ENCODE assay signal across 14 cellular contexts in genomic region chr21:42366292-42367010, GRCh38. TPM values are rescaled to one million over a fixed set of nuclear protein-coding genes. Genes with fewer than 3 reads are reported as not detected.
DNase-seq lines count a peak whose midpoint lies in the region; ATAC-seq and TF ChIP-seq lines count a peak whose summit lies in the region.
"Had no signal": no experiment of that assay in that cellular context is flagged by ENCODE, and none has a peak within 500 bp of the region (broad histone marks: within the 10 kb centered on the region; RNA-seq: fewer than 3 reads in every experiment).

TFF1 (minus strand) TSS chr21:42366535; CDS start chr21:42366495, 40 bp downstream.

- no peak for TF ChIP-seq CTCF in activated CD8-positive, alpha-beta T cell treated with anti-CD3 and anti-CD28 coated beads for 36 hours (IDR thresholded peaks at IDR 0.05)
- TF ChIP-seq CTCF in upper lobe of left lung (IDR thresholded peaks at IDR 0.05), result no peak
- TF ChIP-seq CTCF in esophagus squamous epithelium (IDR thresholded peaks at IDR 0.05), result no peak

- H3K27me3 ChIP-seq in upper lobe of left lung, result no peaks in the 10 kb centered on the region
- no peaks in the 10 kb centered on the region for H3K27me3 ChIP-seq in CD4-positive, alpha-beta memory T cell (ENCODE audit: insufficient read depth, low read length)
- peaks cover 0 to 54% (median 0%) of the 10 kb centered on the region in 4 donors for H3K27me3 ChIP-seq in esophagus squamous epithelium

- no peak for TF ChIP-seq EP300 in upper lobe of left lung (IDR thresholded peaks at IDR 0.05)

- H3K9me3 ChIP-seq in upper lobe of left lung (no peaks in the 10 kb centered on the region), esophagus squamous epithelium (no peaks in the 10 kb centered on the region)
- H3K9me3 ChIP-seq in CD4-positive, alpha-beta memory T cell (ENCODE audit: control insufficient read depth in 1 of 2, low read length in 2 of 2), result no peaks in the 10 kb centered on the region

- no peak within 1 kb of the TSS for H3K27ac ChIP-seq in upper lobe of left lung
- H3K27ac ChIP-seq in CD4-positive, alpha-beta memory T cell (ENCODE audit: low read depth, low read length), result no peak within 1 kb of the TSS
- no peak within 1 kb of the TSS for H3K27ac ChIP-seq in esophagus squamous epithelium
- H3K27ac ChIP-seq: dorsolateral prefrontal cortex had no signal

- no peaks in the 10 kb centered on the region for H3K27me3 Mint-ChIP-seq in activated CD8-positive, alpha-beta T cell treated with anti-CD3 and anti-CD28 coated beads for 36 hours
- H3K27me3 Mint-ChIP-seq in activated CD8-positive, alpha-beta T cell treated with anti-CD3 and anti-CD28 coated beads, Interleukin-2, amount 10 ng/mL, durations not matched to agents 7 days and 5 days (ENCODE audit: low read depth), result peaks cover 7% of the 10 kb centered on the region
- peaks cover 1 to 2% of the 10 kb centered on the region in 2 donors for H3K27me3 Mint-ChIP-seq in CD4-positive, alpha-beta memory T cell

- TF ChIP-seq POLR2A in upper lobe of left lung (IDR thresholded peaks at IDR 0.05) (no peak), esophagus squamous epithelium (IDR thresholded peaks at IDR 0.05) (no peak)

- CTCF ChIA-PET in activated CD8-positive, alpha-beta T cell treated with anti-CD3 and anti-CD28 coated beads for 36 hours (lab: Charles Lee), result interaction anchor here (1.1 to 2.7 kb wide), 6 partner anchors 14 to 83 kb away, joined by 3 to 15 read pairs (median 4); no protein-coding TSS in a partner anchor
- CTCF ChIA-PET in activated CD8-positive, alpha-beta T cell treated with anti-CD3 and anti-CD28 coated beads, Interleukin-2, amount 10 ng/mL, durations not matched to agents 7 days and 5 days (lab: Charles Lee), result interaction anchor here (1.0 to 1.8 kb wide), 3 partner anchors 15 to 83 kb away, joined by 3 to 4 read pairs (median 4); no protein-coding TSS in a partner anchor
- CTCF ChIA-PET in CD4-positive, alpha-beta memory T cell (lab: Charles Lee; ENCODE audit: partially characterized antibody), result interaction anchor here (1.8 kb wide), 1 partner anchor 45 kb away, joined by 3 read pairs; no protein-coding TSS in a partner anchor

- peaks cover 11% of the 10 kb centered on the region for H3K36me3 Mint-ChIP-seq in activated CD8-positive, alpha-beta T cell treated with anti-CD3 and anti-CD28 coated beads for 36 hours (ENCODE audit: low read depth)
- H3K36me3 Mint-ChIP-seq in activated CD8-positive, alpha-beta T cell treated with anti-CD3 and anti-CD28 coated beads, Interleukin-2, amount 10 ng/mL, durations not matched to agents 7 days and 5 days (ENCODE audit: low read depth), result no peaks in the 10 kb centered on the region
- H3K36me3 Mint-ChIP-seq in CD4-positive, alpha-beta memory T cell, result no peaks in the 10 kb centered on the region

- no peak for DNase-seq in activated CD8-positive, alpha-beta T cell treated with anti-CD3 and anti-CD28 coated beads for 36 hours
- DNase-seq in activated CD8-positive, alpha-beta T cell treated with anti-CD3 and anti-CD28 coated beads, Interleukin-2, amount 10 ng/mL, durations not matched to agents 7 days and 5 days, result no peak
- DNase-seq in RPMI7951 (ENCODE audit: low read depth) (peak; percentile 3), glomerular visceral epithelial cell (ENCODE audit: extremely low spot score) (peak; percentile 20), upper lobe of left lung (peak; percentile 48 to 52), esophagus squamous epithelium (lab: John Stamatoyannopoulos, UW) (no peak), NCI-H1694 (lab: John Stamatoyannopoulos, UW) (no peak)
- DNase-seq in CD4-positive, alpha-beta memory T cell, result no peak
- DNase-seq: dorsolateral prefrontal cortex, MV-4-11, T-helper 2 cell had no signal

- peaks cover 24% of the 10 kb centered on the region for H3K4me1 Mint-ChIP-seq in activated CD8-positive, alpha-beta T cell treated with anti-CD3 and anti-CD28 coated beads for 36 hours (ENCODE audit: low read depth)
- peaks cover 24% of the 10 kb centered on the region for H3K4me1 Mint-ChIP-seq in activated CD8-positive, alpha-beta T cell treated with anti-CD3 and anti-CD28 coated beads, Interleukin-2, amount 10 ng/mL, durations not matched to agents 7 days and 5 days (ENCODE audit: low read depth)
- no peaks in the 10 kb centered on the region for H3K4me1 Mint-ChIP-seq in CD4-positive, alpha-beta memory T cell

- intact Hi-C loops in activated CD8-positive, alpha-beta T cell treated with anti-CD3 and anti-CD28 coated beads for 36 hours (cut with micrococcal nuclease), result no loop called here
- intact Hi-C loops in CD4-positive, alpha-beta memory T cell (cut with micrococcal nuclease), result no loop called here
- intact Hi-C loops in esophagus squamous epithelium (cut with DNase I), result no loop called here

- H3K36me3 ChIP-seq in upper lobe of left lung, result no peaks in the 10 kb centered on the region
- no peaks in the 10 kb centered on the region for H3K36me3 ChIP-seq in CD4-positive, alpha-beta memory T cell (ENCODE audit: insufficient read depth, low read length)
- H3K36me3 ChIP-seq in esophagus squamous epithelium, result no peaks in the 10 kb centered on the region

- no peak for ATAC-seq in activated CD8-positive, alpha-beta T cell treated with anti-CD3 and anti-CD28 coated beads for 36 hours
- no peak for ATAC-seq in activated CD8-positive, alpha-beta T cell treated with anti-CD3 and anti-CD28 coated beads, Interleukin-2, amount 10 ng/mL, durations not matched to agents 7 days and 5 days
- no peak for ATAC-seq in upper lobe of left lung (ENCODE audit: low FRiP score in 2 of 2)

- peak within 1 kb of the TSS; percentile 32 for H3K27ac Mint-ChIP-seq in activated CD8-positive, alpha-beta T cell treated with anti-CD3 and anti-CD28 coated beads for 36 hours
- no peak within 1 kb of the TSS for H3K27ac Mint-ChIP-seq in activated CD8-positive, alpha-beta T cell treated with anti-CD3 and anti-CD28 coated beads, Interleukin-2, amount 10 ng/mL, durations not matched to agents 7 days and 5 days
- peak within 1 kb of the TSS in 1 of 7 donors; percentile 19 for H3K27ac Mint-ChIP-seq in CD4-positive, alpha-beta memory T cell
- H3K27ac Mint-ChIP-seq: activated T-helper 1 cell treated with anti-CD3 and anti-CD28 coated beads, Interleukin-12 subunit alpha, Interleukin-12 subunit beta, Interleukin-2, Interleukin-4 antibody, amounts not matched to agents 30 ng/mL and 10 ng/mL and 1 ng/mL, durations not matched to agents 14 hours and 24 hours and 36 hours; stimulated activated naive CD8-positive, alpha-beta T cell treated with anti-CD3 and anti-CD28 coated beads, Interleukin-15, Interleukin-2, amounts not matched to agents 100 ng/mL and 50 ng/mL, for 24 hours had no signal

- no peak within 1 kb of the TSS for H3K4me3 Mint-ChIP-seq in activated CD8-positive, alpha-beta T cell treated with anti-CD3 and anti-CD28 coated beads for 36 hours
- no peak within 1 kb of the TSS for H3K4me3 Mint-ChIP-seq in activated CD8-positive, alpha-beta T cell treated with anti-CD3 and anti-CD28 coated beads, Interleukin-2, amount 10 ng/mL, durations not matched to agents 7 days and 5 days
- no peak within 1 kb of the TSS for H3K4me3 Mint-ChIP-seq in CD4-positive, alpha-beta memory T cell
- H3K4me3 Mint-ChIP-seq: activated T-helper 1 cell treated with anti-CD3 and anti-CD28 coated beads, Interleukin-12 subunit alpha, Interleukin-12 subunit beta, Interleukin-2, Interleukin-4 antibody, amounts not matched to agents 30 ng/mL and 10 ng/mL and 1 ng/mL, durations not matched to agents 14 hours and 24 hours and 36 hours; stimulated activated naive CD8-positive, alpha-beta T cell treated with anti-CD3 and anti-CD28 coated beads, Interleukin-15, Interleukin-2, amounts not matched to agents 100 ng/mL and 50 ng/mL, for 24 hours had no signal

- H3K4me3 ChIP-seq in upper lobe of left lung (no peak within 1 kb of the TSS), esophagus squamous epithelium (no peak within 1 kb of the TSS)
- H3K4me3 ChIP-seq in CD4-positive, alpha-beta memory T cell (ENCODE audit: low read length in 2 of 2), result no peak within 1 kb of the TSS
- H3K4me3 ChIP-seq: dorsolateral prefrontal cortex, lung had no signal

- no peaks in the 10 kb centered on the region for H3K4me1 ChIP-seq in upper lobe of left lung
- H3K4me1 ChIP-seq in CD4-positive, alpha-beta memory T cell (ENCODE audit: insufficient read depth, low read length), result no peaks in the 10 kb centered on the region
- peaks cover 0 to 21% (median 0%) of the 10 kb centered on the region in 3 donors for H3K4me1 ChIP-seq in esophagus squamous epithelium

- POLR2A ChIA-PET in activated CD8-positive, alpha-beta T cell treated with anti-CD3 and anti-CD28 coated beads for 36 hours (lab: Charles Lee), result interaction anchor here (0.6 to 3.3 kb wide), 7 partner anchors 9 to 70 kb away, joined by 3 to 12 read pairs (median 5); partner anchors contain the start of gene UBASH3A
- POLR2A ChIA-PET in activated CD8-positive, alpha-beta T cell treated with anti-CD3 and anti-CD28 coated beads, Interleukin-2, amount 10 ng/mL, durations not matched to agents 7 days and 5 days (lab: Charles Lee), result no interaction called here
- POLR2A ChIA-PET in CD4-positive, alpha-beta memory T cell (lab: Charles Lee; ENCODE audit: partially characterized antibody), result interaction anchor here (1.5 kb wide), 1 partner anchor 62 kb away, joined by 3 read pairs; no protein-coding TSS in a partner anchor

- H3K9me3 Mint-ChIP-seq in activated CD8-positive, alpha-beta T cell treated with anti-CD3 and anti-CD28 coated beads for 36 hours, result no peaks in the 10 kb centered on the region
- no peaks in the 10 kb centered on the region for H3K9me3 Mint-ChIP-seq in activated CD8-positive, alpha-beta T cell treated with anti-CD3 and anti-CD28 coated beads, Interleukin-2, amount 10 ng/mL, durations not matched to agents 7 days and 5 days (ENCODE audit: insufficient read depth)
- no peaks in the 10 kb centered on the region for H3K9me3 Mint-ChIP-seq in CD4-positive, alpha-beta memory T cell
- H3K9me3 Mint-ChIP-seq: activated T-helper 1 cell treated with anti-CD3 and anti-CD28 coated beads, Interleukin-12 subunit alpha, Interleukin-12 subunit beta, Interleukin-2, Interleukin-4 antibody, amounts not matched to agents 30 ng/mL and 10 ng/mL and 1 ng/mL, durations not matched to agents 14 hours and 24 hours and 36 hours; stimulated activated naive CD8-positive, alpha-beta T cell treated with anti-CD3 and anti-CD28 coated beads, Interleukin-15, Interleukin-2, amounts not matched to agents 100 ng/mL and 50 ng/mL, for 24 hours had no signal

- whole genome bisulfite sequencing in upper lobe of left lung, 2 donors, result 74 to 87% methylated on average over 17 to 19 of the region's 19 CpGs
- 66 to 80% methylated on average over 9 to 11 of the region's 19 CpGs for WGBS in esophagus squamous epithelium, 2 donors

RNA-seq across cellular contexts. Expression of gene TFF1, which starts in this region (rescaled TPM):
- 1 to 10 TPM in 1 of 2 experiments, not detected in 1; 1.1 TPM for total RNA-seq in activated CD8-positive, alpha-beta T cell treated with anti-CD3 and anti-CD28 coated beads for 36 hours
- total RNA-seq in activated CD8-positive, alpha-beta T cell treated with anti-CD3 and anti-CD28 coated beads, Interleukin-2, amount 10 ng/mL, durations not matched to agents 7 days and 5 days, result not detected
- total RNA-seq in RPMI7951 (2014; rRNA removed; shearing (Covaris generic)), result not detected in 2 replicates
- total RNA-seq in upper lobe of left lung (under 1 TPM in 2 of 6 donors, not detected in 4; 0.72 to 0.84 TPM), esophagus squamous epithelium (not detected)
- not detected for total RNA-seq in CD4-positive, alpha-beta memory T cell
- polyA plus RNA-seq in CD4-positive, alpha-beta memory T cell, result not detected
- total RNA-seq: activated T-helper 1 cell treated with anti-CD3 and anti-CD28 coated beads, Interleukin-12 subunit alpha, Interleukin-12 subunit beta, Interleukin-2, Interleukin-4 antibody, amounts not matched to agents 30 ng/mL and 10 ng/mL and 1 ng/mL, durations not matched to agents 14 hours and 24 hours and 36 hours; dorsolateral prefrontal cortex had no signal

Comparison
In these comparisons a context has a peak if more than half of its experiments do, and no peak if none do; other contexts are left out.
1. Peak in DNase-seq in RPMI7951; RNA of the gene not detected or under 1 TPM.
2. Peak in DNase-seq in upper lobe of left lung; RNA of the gene not detected or under 1 TPM.